Comparison of ENCODE assay signal across 28 cellular contexts in the genomic region with DNA sequence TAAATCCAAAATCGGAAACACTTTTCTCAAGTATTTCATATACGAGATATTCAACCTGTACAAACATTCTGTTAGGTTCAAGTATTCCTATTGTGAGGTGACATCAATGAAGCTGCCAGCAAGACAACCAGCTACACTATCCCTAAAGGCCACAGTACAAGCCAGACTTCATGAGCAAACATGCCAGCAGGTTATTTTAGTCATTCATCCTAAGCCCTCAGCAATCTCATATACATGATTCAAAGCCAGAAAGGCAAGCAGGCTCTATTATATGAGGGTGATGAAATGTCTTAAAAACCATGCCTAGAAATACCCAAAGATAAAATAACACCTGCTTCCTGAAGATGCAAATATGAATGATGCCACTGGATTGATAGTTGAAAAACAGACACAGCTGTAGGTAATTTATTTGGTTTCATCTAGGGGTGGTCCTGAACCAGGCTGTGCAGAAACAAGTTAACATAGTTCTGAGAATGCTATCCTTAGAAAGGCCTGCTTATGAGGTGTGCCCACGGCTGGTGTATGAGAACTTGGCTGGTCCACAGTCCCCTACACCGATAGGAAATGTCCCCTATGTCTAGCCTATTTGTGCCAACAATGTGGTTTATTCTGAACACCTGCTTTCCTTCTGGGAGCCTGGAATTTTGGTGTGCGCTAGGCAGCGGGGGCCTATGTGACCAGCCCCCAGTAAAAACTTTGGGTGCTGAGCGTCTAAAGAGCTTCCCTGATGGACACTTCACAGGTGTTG. TPM values are rescaled to one million over a fixed set of nuclear protein-coding genes. Genes with fewer than 3 reads are reported as not detected.
A peak's percentile ranks its signal among the peaks of the same experiment; 100 is the strongest.
DNase-seq lines count a peak whose midpoint lies in the region; ATAC-seq and TF ChIP-seq lines count a peak whose summit lies in the region.
"Had no signal": no experiment of that assay in that cellular context is flagged by ENCODE, and none has a peak within 500 bp of the region (broad histone marks: within the 10 kb centered on the region; RNA-seq: fewer than 3 reads in every experiment).

No MANE protein-coding gene starts in this region.

- H3K27ac ChIP-seq in OCI-LY7 (ENCODE audit: low read depth, low read length, poor library complexity, severe bottlenecking), result no peak overlapping the region
- peak overlapping the region in 3 of 4 donors; percentile 3 to 43 (median 6) for H3K27ac ChIP-seq in transverse colon
- H3K27ac ChIP-seq in breast epithelium, result no peak overlapping the region
- H3K27ac ChIP-seq: A549, coronary artery, KMS-11, stomach, thyroid gland had no signal

- H3K79me2 ChIP-seq in OCI-LY7 (ENCODE audit: insufficient read depth, low read depth, low read length), result no peaks in the 10 kb centered on the region

- no peak overlapping the region for H3K4me3 ChIP-seq in OCI-LY7 (ENCODE audit: low read depth, low read length, poor library complexity, severe bottlenecking)
- no peak overlapping the region for H3K4me3 ChIP-seq in transverse colon
- no peak overlapping the region for H3K4me3 ChIP-seq in breast epithelium
- H3K4me3 ChIP-seq: A549, coronary artery, smooth muscle cell, stomach, thyroid gland had no signal

- in situ Hi-C loops in transverse colon (cut with MboI; ENCODE audit: low pct_ligation_motif_present in 1 of 4, low pct_unique_long_range_greater_than_20kb in 1 of 4, low sequenced_read_pairs in 3 of 4), result no loop called here

- intact Hi-C loops in Right ventricle myocardium inferior (cut with DNase I), result no loop called here
- intact Hi-C loops in cardiac septum (cut with DNase I), result no loop called here
- intact Hi-C loops in OCI-LY7 (cut with micrococcal nuclease; ENCODE audit: unreplicated experiment), result no loop called here
- intact Hi-C loops in left ventricle myocardium superior (cut with micrococcal nuclease), result no loop called here
- intact Hi-C loops in transverse colon (cut with DNase I; ENCODE audit: low total_unique reads), result no loop called here
- intact Hi-C loops in breast epithelium (cut with DNase I; ENCODE audit: low total_unique reads), result no loop called here

- WGBS in transverse colon (ENCODE audit: low coverage in 1 of 2), 2 donors, result 84 to 92% methylated on average over 2 to 7 of the region's 7 CpGs

- no peaks in the 10 kb centered on the region for H4K20me1 ChIP-seq in OCI-LY7 (ENCODE audit: insufficient read depth, low read length)

- H3K4me1 ChIP-seq in OCI-LY7 (ENCODE audit: insufficient read depth, low read length, poor library complexity, severe bottlenecking) (peaks cover 19% of the 10 kb centered on the region), transverse colon (peaks cover 0 to 28% (median 5%) of the 10 kb centered on the region in 4 donors), breast epithelium (no peaks in the 10 kb centered on the region)
- H3K4me1 ChIP-seq: A549, stomach, thyroid gland had no signal

- CTCF ChIA-PET in OCI-LY7 (lab: Charles Lee; ENCODE audit: unreplicated experiment), result no interaction called here

- H3K36me3 ChIP-seq in OCI-LY7 (ENCODE audit: insufficient read depth, low read length), result no peaks in the 10 kb centered on the region
- H3K36me3 ChIP-seq in transverse colon, result peaks cover 0 to 7% (median 0%) of the 10 kb centered on the region in 4 donors
- no peaks in the 10 kb centered on the region for H3K36me3 ChIP-seq in breast epithelium
- H3K36me3 ChIP-seq: thyroid gland had no signal

- no peaks in the 10 kb centered on the region for H3K27me3 ChIP-seq in transverse colon
- no peaks in the 10 kb centered on the region for H3K27me3 ChIP-seq in breast epithelium
- H3K27me3 ChIP-seq: stomach, thyroid gland had no signal

- H2AFZ ChIP-seq in OCI-LY7 (ENCODE audit: low read length), result no peak overlapping the region

- H3K4me2 ChIP-seq in OCI-LY7 (ENCODE audit: low read length), result peak overlapping the region; percentile 28; the same call in 1 of the 2 replicates
- H3K4me2 ChIP-seq: A549, KMS-11, smooth muscle cell had no signal

- no peak for TF ChIP-seq CTCF in OCI-LY7 (conservative IDR thresholded peaks at IDR 0.05; ENCODE audit: low read length)
- TF ChIP-seq CTCF in transverse colon (IDR thresholded peaks at IDR 0.05), result no peak
- no peak for TF ChIP-seq CTCF in breast epithelium (IDR thresholded peaks at IDR 0.05)

- H3K9me3 ChIP-seq in OCI-LY7 (ENCODE audit: low read length) (no peaks in the 10 kb centered on the region), transverse colon (no peaks in the 10 kb centered on the region), breast epithelium (no peaks in the 10 kb centered on the region)
- H3K9me3 ChIP-seq: A549, stomach, thyroid gland had no signal

- TF ChIP-seq EP300 in transverse colon (IDR thresholded peaks at IDR 0.05; ENCODE audit: low read depth), result no peak

- no TSS peak for BruUV-seq in OCI-LY7 (replicated peaks; lab: Mats Ljungman, UMichigan)

- no peaks in the 10 kb centered on the region for H3K9me2 ChIP-seq in OCI-LY7 (ENCODE audit: insufficient read depth, low read length)

- no peak for TF ChIP-seq POLR2A in transverse colon (IDR thresholded peaks at IDR 0.05)
- no peak for TF ChIP-seq POLR2A in breast epithelium (IDR thresholded peaks at IDR 0.05)

- ATAC-seq in Right ventricle myocardium inferior, result peak; percentile 86
- peak; percentile 97 for ATAC-seq in left ventricle myocardium superior
- ATAC-seq in GM18867 (IDR thresholded peaks at IDR 0.05; ENCODE audit: unreplicated experiment), result no peak
- ATAC-seq: A549; activated T-helper 17 cell treated with anti-CD3 and anti-CD28 coated beads, Interleukin-2, amount 50 U/mL, for 72 hours had no signal

- POLR2A ChIA-PET in OCI-LY7 (lab: Charles Lee), result interaction anchor here (0.6 to 0.9 kb wide), 2 partner anchors 19 to 1881 kb away, joined by 3 read pairs; no protein-coding TSS in a partner anchor

- DNase-seq in Right ventricle myocardium inferior (ENCODE audit: missing footprints) (no peak), cardiac septum (ENCODE audit: low spot score) (no peak), OCI-LY7 (ENCODE audit: low spot score) (peak; percentile 51), left ventricle myocardium superior (no peak), transverse colon (no peak), breast epithelium (ENCODE audit: low spot score in 2 of 2) (no peak), NOMO-1 (lab: John Stamatoyannopoulos, UW; ENCODE audit: unreplicated experiment in 2 of 2) (no peak)
- DNase-seq: activated CD4-positive, alpha-beta memory T cell treated with anti-CD3 and anti-CD28 coated beads for 36 hours; activated CD8-positive, alpha-beta memory T cell treated with anti-CD3 and anti-CD28 coated beads, Interleukin-2, amount 50 U/mL, for 48 hours; activated naive CD4-positive, alpha-beta T cell treated with anti-CD3 and anti-CD28 coated beads, Interleukin-2, amount 50 U/mL, for 16 hours; AML-193; amygdala; CD8-positive, alpha-beta memory T cell; DMS 273 treated with DMSO at 0.1 percent for 48 hours; effector memory CD4-positive, alpha-beta T cell; foreskin fibroblast; HCEC 1CT; naive B cell; NCI-H1436 treated with DMSO at 0.1 percent for 48 hours; stimulated activated CD4-positive, alpha-beta T cell treated with anti-CD3 and anti-CD28 coated beads, Interleukin-2, amount 100 ng/mL, for 24 hours; stomach; thyroid gland had no signal

RNA-seq across cellular contexts. Expression of a gene that starts 48.2 kb away (rescaled TPM):
- total RNA-seq in Right ventricle myocardium inferior (49.0 TPM), cardiac septum (111 TPM), OCI-LY7 (2022) (31.8 and 32.3 TPM in 2 replicates), left ventricle myocardium superior (55.3 TPM), transverse colon (100 to 1,000 TPM in 1 of 4 donors, 10 to 100 TPM in 3; 79.3 to 110 (median 85.9) TPM), breast epithelium (100 to 1,000 TPM in 1 of 3 donors, 10 to 100 TPM in 2; 73.1 to 120 (median 87.2) TPM)
- total RNA-seq in OCI-LY7 (2014; rRNA removed; shearing (Covaris generic)), result 29.1 and 33.7 TPM in 2 replicates

Comparison
In these comparisons a context has a peak if more than half of its experiments do, and no peak if none do; other contexts are left out.
1. H3K27ac ChIP-seq: peak in transverse colon (3 of 4); none in OCI-LY7 (single experiment) and breast epithelium (0 of 2).